Comparison of ENCODE assay signal across 21 cellular contexts in the genomic region with DNA sequence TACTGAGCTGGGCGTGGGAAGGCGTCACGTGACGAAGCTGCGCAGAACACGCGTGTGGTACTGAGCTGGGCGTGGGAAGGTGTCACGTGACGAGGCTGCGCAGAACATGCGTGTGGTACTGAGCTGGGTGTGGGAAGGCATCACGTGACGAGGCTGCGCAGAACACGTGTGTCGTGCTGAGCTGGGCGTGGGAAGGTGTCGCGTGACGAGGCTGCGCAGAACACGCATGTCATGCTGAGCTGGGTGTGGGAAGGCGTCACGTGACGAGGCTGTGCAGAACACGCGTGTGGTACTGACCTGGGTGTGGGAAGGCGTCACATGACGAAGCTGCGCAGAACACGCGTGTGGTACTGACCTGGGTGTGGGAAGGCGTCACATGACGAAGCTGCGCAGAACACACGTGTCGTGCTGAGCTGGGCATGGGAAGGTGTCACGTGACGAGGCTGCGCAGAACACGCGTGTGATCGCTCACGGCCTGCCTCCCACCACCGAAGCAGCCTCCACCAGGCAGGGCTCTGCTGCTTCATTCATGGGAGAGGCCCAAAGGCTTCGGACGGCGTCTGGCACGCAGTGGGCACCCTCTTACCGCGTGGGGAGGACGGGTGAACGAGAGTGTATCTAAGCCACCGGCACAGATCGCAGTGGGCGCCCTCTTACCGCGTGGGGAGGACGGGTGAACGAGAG. TPM values are rescaled to one million over a fixed set of nuclear protein-coding genes. Genes with fewer than 3 reads are reported as not detected.
DNase-seq lines count a peak whose midpoint lies in the region; ATAC-seq and TF ChIP-seq lines count a peak whose summit lies in the region.
"Had no signal": no experiment of that assay in that cellular context is flagged by ENCODE, and none has a peak within 500 bp of the region (broad histone marks: within the 10 kb centered on the region; RNA-seq: fewer than 3 reads in every experiment).

No MANE protein-coding gene starts in this region.

- CTCF ChIA-PET in activated naive CD4-positive, alpha-beta T cell treated with anti-CD3 and anti-CD28 coated beads, Interleukin-2, amount 10 ng/mL, durations not matched to agents 7 days and 5 days (lab: Charles Lee) = interaction anchor here (1.3 kb wide), 1 partner anchor 66 kb away, joined by 5 read pairs; no protein-coding TSS in a partner anchor
- CTCF ChIA-PET in WTC11 (lab: Charles Lee) = interaction anchor here (1.4 to 1.7 kb wide), 2 partner anchors 14 to 67 kb away, joined by 3 to 5 read pairs; no protein-coding TSS in a partner anchor

- no peaks in the 10 kb centered on the region for H3K36me3 ChIP-seq in H7 (replicated peaks; ENCODE audit: control insufficient read depth, insufficient read depth, low read length)
- H3K36me3 ChIP-seq in Peyer's patch = no peaks in the 10 kb centered on the region
- H3K36me3 ChIP-seq: BLaER1 had no signal

- peaks cover 1% of the 10 kb centered on the region for H3K36me3 Mint-ChIP-seq in activated naive CD4-positive, alpha-beta T cell treated with anti-CD3 and anti-CD28 coated beads, Interleukin-2, amount 10 ng/mL, durations not matched to agents 7 days and 5 days
- peaks cover 6% of the 10 kb centered on the region; the same call in 1 of the 2 replicates for H3K36me3 Mint-ChIP-seq in WTC11
- no peaks in the 10 kb centered on the region for H3K36me3 Mint-ChIP-seq in endothelial cell (ENCODE audit: low read depth, unreplicated experiment)
- H3K36me3 Mint-ChIP-seq: CD4-positive, CD25-positive, alpha-beta regulatory T cell; CD8-positive, alpha-beta T cell had no signal

- H3K27ac Mint-ChIP-seq in activated naive CD4-positive, alpha-beta T cell treated with anti-CD3 and anti-CD28 coated beads, Interleukin-2, amount 10 ng/mL, durations not matched to agents 7 days and 5 days = peak overlapping the region; percentile 52
- no peak overlapping the region; the same call in 1 of the 2 replicates for H3K27ac Mint-ChIP-seq in WTC11
- H3K27ac Mint-ChIP-seq in endothelial cell (ENCODE audit: unreplicated experiment) = no peak overlapping the region
- H3K27ac Mint-ChIP-seq: B cell; CD4-positive, CD25-positive, alpha-beta regulatory T cell; CD8-positive, alpha-beta T cell; HFFc6 had no signal

- H3K27ac ChIP-seq in Peyer's patch = no peak overlapping the region
- H3K27ac ChIP-seq: 22Rv1, BLaER1, C4-2B, GM23248 had no signal

- peaks cover 13% of the 10 kb centered on the region for H3K9me3 Mint-ChIP-seq in activated naive CD4-positive, alpha-beta T cell treated with anti-CD3 and anti-CD28 coated beads, Interleukin-2, amount 10 ng/mL, durations not matched to agents 7 days and 5 days
- H3K9me3 Mint-ChIP-seq in WTC11 (peaks cover 13% of the 10 kb centered on the region), endothelial cell (ENCODE audit: unreplicated experiment) (no peaks in the 10 kb centered on the region)
- H3K9me3 Mint-ChIP-seq: CD8-positive, alpha-beta T cell had no signal

- ATAC-seq in WTC11 = no peak
- ATAC-seq: CD8-positive, alpha-beta T cell; GM12878 had no signal

- DNase-seq in activated naive CD4-positive, alpha-beta T cell treated with anti-CD3 and anti-CD28 coated beads, Interleukin-2, amount 10 ng/mL, durations not matched to agents 7 days and 5 days = no peak
- no peak for DNase-seq in activated naive CD4-positive, alpha-beta T cell (lab: John Stamatoyannopoulos, UW)
- DNase-seq in H7 (peak; percentile 60), WTC11 (ENCODE audit: low spot score) (no peak), endothelial cell (ENCODE audit: low spot score) (no peak), DMS 273 treated with DMSO at 0.1 percent for 48 hours (lab: John Stamatoyannopoulos, UW) (no peak), Peyer's patch (no peak), H4 (ENCODE audit: low spot score) (no peak)
- DNase-seq: Caco-2; CD4-positive, CD25-positive, alpha-beta regulatory T cell; CD8-positive, alpha-beta T cell; DMS79; EL; GDM1; GM23248; HFFc6 had no signal

- no peaks in the 10 kb centered on the region for H3K9me3 ChIP-seq in Peyer's patch
- H3K9me3 ChIP-seq: Caco-2 had no signal

- TF ChIP-seq CTCF in WTC11 (IDR thresholded peaks at IDR 0.05) = no peak
- no peak for TF ChIP-seq CTCF in endothelial cell (IDR thresholded peaks at IDR 0.05; ENCODE audit: unreplicated experiment)
- no peak for TF ChIP-seq CTCF in Peyer's patch (IDR thresholded peaks at IDR 0.05)

- TF ChIP-seq POLR2A in Peyer's patch (IDR thresholded peaks at IDR 0.05) = no peak

- H3K27me3 ChIP-seq in H7 (ENCODE audit: control insufficient read depth, insufficient read depth, low read length) = no peaks in the 10 kb centered on the region
- H3K27me3 ChIP-seq in Peyer's patch = no peaks in the 10 kb centered on the region
- H3K27me3 ChIP-seq: BLaER1 had no signal

- no peaks in the 10 kb centered on the region for H3K4me1 Mint-ChIP-seq in activated naive CD4-positive, alpha-beta T cell treated with anti-CD3 and anti-CD28 coated beads, Interleukin-2, amount 10 ng/mL, durations not matched to agents 7 days and 5 days
- H3K4me1 Mint-ChIP-seq in WTC11 = no peaks in the 10 kb centered on the region
- H3K4me1 Mint-ChIP-seq in endothelial cell (ENCODE audit: unreplicated experiment) = no peaks in the 10 kb centered on the region
- H3K4me1 Mint-ChIP-seq: B cell; CD4-positive, CD25-positive, alpha-beta regulatory T cell had no signal

- H3K4me1 ChIP-seq in Peyer's patch = no peaks in the 10 kb centered on the region
- H3K4me1 ChIP-seq: Caco-2 had no signal

- H3K27me3 Mint-ChIP-seq in activated naive CD4-positive, alpha-beta T cell treated with anti-CD3 and anti-CD28 coated beads, Interleukin-2, amount 10 ng/mL, durations not matched to agents 7 days and 5 days = no peaks in the 10 kb centered on the region
- no peaks in the 10 kb centered on the region; the same call in 1 of the 2 replicates for H3K27me3 Mint-ChIP-seq in WTC11 (ENCODE audit: low read depth)
- H3K27me3 Mint-ChIP-seq in endothelial cell (ENCODE audit: unreplicated experiment) = peaks cover 27% of the 10 kb centered on the region
- H3K27me3 Mint-ChIP-seq: B cell had no signal

- no peak overlapping the region for H3K4me3 ChIP-seq in H7 (ENCODE audit: insufficient read depth, low read depth, low read length)
- H3K4me3 ChIP-seq in Peyer's patch = no peak overlapping the region
- H3K4me3 ChIP-seq: BLaER1, GM12878, GM23248 had no signal

- no peak overlapping the region for H3K4me3 Mint-ChIP-seq in activated naive CD4-positive, alpha-beta T cell treated with anti-CD3 and anti-CD28 coated beads, Interleukin-2, amount 10 ng/mL, durations not matched to agents 7 days and 5 days
- H3K4me3 Mint-ChIP-seq in WTC11 (no peak overlapping the region), endothelial cell (ENCODE audit: unreplicated experiment) (peak overlapping the region; percentile 53)
- H3K4me3 Mint-ChIP-seq: B cell; CD4-positive, CD25-positive, alpha-beta regulatory T cell; CD8-positive, alpha-beta T cell; HFFc6 had no signal

- POLR2A ChIA-PET in WTC11 (lab: Charles Lee) = no interaction called here

TF ChIP-seq in WTC11, 78 proteins besides CTCF, POLR2A, EP300 and RAD21:
- no peak for TF ChIP-seq NR3C1 (CRISPR knock-in tag; conservative IDR thresholded peaks at IDR 0.05; ENCODE audit: low read depth)
- TF ChIP-seq FOXP1 (CRISPR knock-in tag; IDR thresholded peaks at IDR 0.05; ENCODE audit: borderline replicate concordance) = 0 out of 2 replicates have a peak, but pooled peaks have one; percentile 49
TF ChIP-seq in WTC11: peak in this region for 1.

RNA-seq across cellular contexts. Expression of a gene that starts 24.0 kb away (rescaled TPM):
- not detected in 2 replicates for total RNA-seq in H7 (2014; rRNA removed; shearing (Covaris generic))
- total RNA-seq in WTC11 (2021) = 0.34 to 0.39 TPM (median 0.35 TPM) in 3 replicates
- total RNA-seq in endothelial cell (ENCODE audit: unreplicated experiment) = not detected
- total RNA-seq in Peyer's patch = 1 to 10 TPM in 1 of 4 donors, under 1 TPM in 2, not detected in 1; 0.35 to 1.1 (median 0.83) TPM
- not detected in 2 replicates for total RNA-seq in H4 (2014; rRNA removed; shearing (Covaris generic))
- total RNA-seq: B cell; Caco-2; CD4-positive, CD25-positive, alpha-beta regulatory T cell; CD8-positive, alpha-beta T cell; GM12878; GM23248; HFFc6 had no signal

RNA-seq across cellular contexts. Expression of a gene that starts 39.5 kb away (rescaled TPM):
- 2.7 and 5.1 TPM in 2 replicates for total RNA-seq in H7 (2014; rRNA removed; shearing (Covaris generic))
- total RNA-seq in WTC11 (2021) (1.7 to 2.0 TPM (median 1.8 TPM) in 3 replicates), endothelial cell (ENCODE audit: unreplicated experiment) (0.64 TPM), Peyer's patch (not detected)
- 2.1 TPM in 2 replicates for total RNA-seq in H4 (2014; rRNA removed; shearing (Covaris generic))
- total RNA-seq: B cell, GM12878, GM23248, HFFc6 had no signal
